17 cellular contexts compared by ENCODE assay signal in the genomic region with DNA sequence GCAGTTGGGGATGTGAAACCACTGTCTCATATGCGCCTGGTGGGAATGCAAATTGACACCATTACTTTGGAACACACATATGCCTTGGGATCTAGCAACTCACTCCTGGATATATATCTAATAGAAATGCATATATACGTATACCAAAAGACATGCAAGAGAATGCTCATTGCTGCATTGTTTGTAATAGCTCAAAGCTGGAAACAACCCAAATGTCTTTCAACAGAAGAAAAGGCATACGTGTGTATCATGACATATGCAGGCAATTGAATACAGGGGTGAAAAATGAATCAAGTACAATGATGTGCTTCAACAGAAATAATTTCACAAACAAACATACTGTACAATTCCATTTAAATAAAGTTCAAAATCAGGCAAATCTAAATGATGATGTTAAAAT.
"Had no signal": no experiment of that assay in that cellular context is flagged by ENCODE, and none has a peak within 500 bp of the region (broad histone marks: within the 10 kb centered on the region; RNA-seq: fewer than 3 reads in every experiment).

No MANE protein-coding gene starts in this region.

- H3K27me3 ChIP-seq: colonic mucosa, foreskin keratinocyte, heart right ventricle, neutrophil had no signal

- H3K27ac ChIP-seq: colonic mucosa, foreskin keratinocyte, neutrophil had no signal

- FAIRE-seq: islet of Langerhans, small intestine had no signal

- ATAC-seq: naive thymus-derived CD8-positive, alpha-beta T cell; sciatic nerve had no signal

- H3K36me3 ChIP-seq: colonic mucosa, heart right ventricle, neutrophil had no signal

- H3K4me1 ChIP-seq: colonic mucosa, foreskin keratinocyte had no signal

- H3K4me3 ChIP-seq: colonic mucosa, heart right ventricle had no signal

- H3K9me3 ChIP-seq: colonic mucosa, neutrophil had no signal

- DNase-seq: colonic mucosa; dermis blood vessel endothelial cell; erythroblast; foreskin keratinocyte; heart right ventricle; hypothalamus; kidney glomerular epithelial cell; mammary epithelial cell; naive thymus-derived CD8-positive, alpha-beta T cell; posterior cingulate gyrus; small intestine; stimulated activated CD4-positive, alpha-beta T cell treated with anti-CD3 and anti-CD28 coated beads, Interleukin-12 subunit alpha, Interleukin-12 subunit beta, amount 100 ng/mL, for 4 hours; stimulated activated naive CD4-positive, alpha-beta T cell treated with Interleukin-2 at 50 U/mL for 16 hours; trophoblast cell had no signal
